In genomic region chr2:65059071-65059470, GRCh38 we compare ENCODE assay signal across 19 cellular contexts. TPM values are rescaled to one million over a fixed set of nuclear protein-coding genes. Genes with fewer than 3 reads are reported as not detected.
A peak's percentile ranks its signal among the peaks of the same experiment; 100 is the strongest.
DNase-seq lines count a peak whose midpoint lies in the region; ATAC-seq and TF ChIP-seq lines count a peak whose summit lies in the region.
"Had no signal": no experiment of that assay in that cellular context is flagged by ENCODE, and none has a peak within 500 bp of the region (broad histone marks: within the 10 kb centered on the region; RNA-seq: fewer than 3 reads in every experiment).

No MANE protein-coding gene starts in this region.

- H3F3A ChIP-seq in Loucy (ENCODE audit: low read depth), result no peaks in the 10 kb centered on the region

- H2AFZ ChIP-seq in Loucy (ENCODE audit: low read length), result no peak overlapping the region
- no peak overlapping the region for H2AFZ ChIP-seq in mesenchymal stem cell (ENCODE audit: low read depth, low read length)

- no peak overlapping the region for H2AK5ac ChIP-seq in mesenchymal stem cell (ENCODE audit: low read length, severe bottlenecking)

- H3K9ac ChIP-seq in BLaER1 (peak overlapping the region; percentile 42; the same call in 1 of the 2 replicates), Loucy (ENCODE audit: low read depth, low read length, poor library complexity, severe bottlenecking) (no peak overlapping the region), mesenchymal stem cell (ENCODE audit: low read length) (no peak overlapping the region)

- no peak overlapping the region for H2BK15ac ChIP-seq in mesenchymal stem cell (ENCODE audit: low read depth, poor library complexity, severe bottlenecking)

- H3K27me3 ChIP-seq in BLaER1, result no peaks in the 10 kb centered on the region
- no peaks in the 10 kb centered on the region for H3K27me3 ChIP-seq in Loucy (ENCODE audit: insufficient read depth, low read length, poor library complexity, severe bottlenecking)
- no peaks in the 10 kb centered on the region for H3K27me3 ChIP-seq in right atrium auricular region
- H3K27me3 ChIP-seq in psoas muscle (ENCODE audit: insufficient read depth in 3 of 3, low read length in 2 of 3), result no peaks in the 10 kb centered on the region
- no peaks in the 10 kb centered on the region for H3K27me3 ChIP-seq in SJCRH30
- peaks cover 0 to 7% of the 10 kb centered on the region in 2 experiments for H3K27me3 ChIP-seq in mesenchymal stem cell (ENCODE audit: control insufficient read depth in 1 of 2, insufficient read depth in 1 of 2, low read length in 2 of 2)
- H3K27me3 ChIP-seq: adrenal gland had no signal

- no peak for TF ChIP-seq CTCF in Loucy (conservative IDR thresholded peaks at IDR 0.05; ENCODE audit: low read length)
- TF ChIP-seq CTCF in right atrium auricular region (IDR thresholded peaks at IDR 0.05), result no peak
- TF ChIP-seq CTCF in psoas muscle (IDR thresholded peaks at IDR 0.05), result no peak

- no peak overlapping the region for H2BK12ac ChIP-seq in mesenchymal stem cell (ENCODE audit: low read length in 2 of 2)

- no peak for DNase-seq in right atrium auricular region (ENCODE audit: low spot score)
- DNase-seq in psoas muscle, result no peak
- no peak for DNase-seq in SJCRH30
- no peak for DNase-seq in NCI-H2081 (lab: John Stamatoyannopoulos, UW)
- no peak for DNase-seq in mesenchymal stem cell
- DNase-seq: activated CD4-positive, alpha-beta T cell treated with anti-CD3 and anti-CD28 coated beads for 36 hours; adrenal gland; caudate nucleus; COR-L47; KBM-7; MV-4-11; NCI-H2029; NCI-H446; RPMI8226; stimulated activated CD4-positive, alpha-beta T cell treated with anti-CD3 and anti-CD28 coated beads, Interleukin-12 subunit alpha, Interleukin-12 subunit beta, amount 100 ng/mL, for 4 hours; stimulated activated CD8-positive, alpha-beta memory T cell treated with anti-CD3 and anti-CD28 coated beads, Interleukin-4, amount 100 ng/mL, for 48 hours had no signal

- no peak for ATAC-seq in psoas muscle
- ATAC-seq in GM21619 (IDR thresholded peaks at IDR 0.05; ENCODE audit: unreplicated experiment), result no peak
- ATAC-seq: activated CD4-positive, alpha-beta T cell treated with anti-CD3 and anti-CD28 coated beads for 36 hours had no signal

- H3K36me3 ChIP-seq in BLaER1 (peaks cover 14% of the 10 kb centered on the region; the same call in 1 of the 2 replicates), Loucy (ENCODE audit: insufficient read depth, low read length) (no peaks in the 10 kb centered on the region), right atrium auricular region (no peaks in the 10 kb centered on the region), psoas muscle (ENCODE audit: insufficient read depth in 1 of 2, low read depth in 1 of 2) (no peaks in the 10 kb centered on the region), SJCRH30 (no peaks in the 10 kb centered on the region), mesenchymal stem cell (ENCODE audit: control insufficient read depth in 1 of 2, insufficient read depth in 2 of 2, low read depth in 1 of 2, low read length in 2 of 2) (peaks cover 3 to 5% of the 10 kb centered on the region in 2 experiments)
- H3K36me3 ChIP-seq: adrenal gland had no signal

- no peak overlapping the region for H2BK120ac ChIP-seq in mesenchymal stem cell (ENCODE audit: low read depth, low read length)

- H4K91ac ChIP-seq in mesenchymal stem cell (ENCODE audit: low read length), result no peak overlapping the region

- H3K4ac ChIP-seq in mesenchymal stem cell (ENCODE audit: low read depth in 1 of 2, low read length in 2 of 2), result no peak overlapping the region

- H3K4me2 ChIP-seq in BLaER1 (peak overlapping the region; percentile 94), Loucy (ENCODE audit: low read depth, low read length, poor library complexity, severe bottlenecking) (peak overlapping the region; percentile 49), mesenchymal stem cell (ENCODE audit: low read length, poor library complexity, severe bottlenecking) (no peak overlapping the region)

- peaks cover 23% of the 10 kb centered on the region for H3K79me1 ChIP-seq in mesenchymal stem cell (replicated peaks; ENCODE audit: low read length, poor library complexity, severe bottlenecking)

- H4K20me1 ChIP-seq in BLaER1 (peaks cover 67% of the 10 kb centered on the region), Loucy (ENCODE audit: insufficient read depth, low read length, poor library complexity, severe bottlenecking) (peaks cover 10% of the 10 kb centered on the region)

- no peak overlapping the region for H3K14ac ChIP-seq in mesenchymal stem cell (ENCODE audit: low read length in 2 of 2)

- 44 to 89% (median 62%) methylated on average over 1 of the region's 1 CpG for WGBS in psoas muscle, 3 donors
- WGBS in mesenchymal stem cell, result 97% methylated on average over 1 of the region's 1 CpG

- H3K27ac ChIP-seq in BLaER1 (peak overlapping the region; percentile 49), right atrium auricular region (peak overlapping the region; percentile 10 to 33), psoas muscle (peak overlapping the region; percentile 94), SJCRH30 (no peak overlapping the region), mesenchymal stem cell (ENCODE audit: low read length, poor library complexity, severe bottlenecking) (no peak overlapping the region)

- no peak overlapping the region for H3K18ac ChIP-seq in mesenchymal stem cell (ENCODE audit: low read depth in 1 of 2, low read length in 2 of 2)

- intact Hi-C loops in psoas muscle (cut with DNase I), result no loop called here

- peaks cover 88% of the 10 kb centered on the region for H3K4me1 ChIP-seq in BLaER1
- H3K4me1 ChIP-seq in Loucy (ENCODE audit: insufficient read depth, low read length, poor library complexity, severe bottlenecking), result peaks cover 48% of the 10 kb centered on the region
- peaks cover 0 to 55% of the 10 kb centered on the region in 2 donors for H3K4me1 ChIP-seq in right atrium auricular region
- H3K4me1 ChIP-seq in psoas muscle, result peaks cover 68% of the 10 kb centered on the region
- H3K4me1 ChIP-seq in SJCRH30, result peaks cover 7% of the 10 kb centered on the region; the same call in 1 of the 2 replicates
- peaks cover 9% of the 10 kb centered on the region for H3K4me1 ChIP-seq in mesenchymal stem cell (ENCODE audit: control insufficient read depth, insufficient read depth, low read depth, low read length)

- H3K79me2 ChIP-seq in Loucy (ENCODE audit: insufficient read depth, low read length), result peaks cover 56% of the 10 kb centered on the region

- no peak overlapping the region for H2BK5ac ChIP-seq in mesenchymal stem cell (ENCODE audit: low read depth, low read length, poor library complexity, severe bottlenecking)

- H4K8ac ChIP-seq in mesenchymal stem cell (ENCODE audit: low read length), result no peak overlapping the region

- H3K9me3 ChIP-seq in BLaER1 (no peaks in the 10 kb centered on the region), Loucy (ENCODE audit: insufficient read depth, low read depth, low read length) (no peaks in the 10 kb centered on the region), right atrium auricular region (no peaks in the 10 kb centered on the region), psoas muscle (no peaks in the 10 kb centered on the region), SJCRH30 (replicated peaks) (no peaks in the 10 kb centered on the region), mesenchymal stem cell (ENCODE audit: control insufficient read depth, low read length) (no peaks in the 10 kb centered on the region)
- H3K9me3 ChIP-seq: adrenal gland had no signal

- peak overlapping the region; percentile 1; the same call in 1 of the 2 replicates for H3K4me3 ChIP-seq in BLaER1
- H3K4me3 ChIP-seq in Loucy (ENCODE audit: low read length, poor library complexity, severe bottlenecking), result no peak overlapping the region
- no peak overlapping the region for H3K4me3 ChIP-seq in right atrium auricular region
- peak overlapping the region; percentile 84 for H3K4me3 ChIP-seq in psoas muscle
- no peak overlapping the region for H3K4me3 ChIP-seq in SJCRH30
- no peak overlapping the region for H3K4me3 ChIP-seq in mesenchymal stem cell (ENCODE audit: insufficient read depth in 1 of 2, low read depth in 1 of 2, low read length in 2 of 2)
- H3K4me3 ChIP-seq: adrenal gland had no signal

- no peak overlapping the region for H3K23ac ChIP-seq in mesenchymal stem cell (ENCODE audit: low read length in 2 of 2)

- H3K9me2 ChIP-seq in Loucy (replicated peaks; ENCODE audit: low read depth, low read length), result no peaks in the 10 kb centered on the region

RNA-seq across cellular contexts. Expression of gene CEP68, which starts 2.9 kb away (rescaled TPM):
- 10 to 100 TPM; 12.5 to 12.7 TPM for total RNA-seq in right atrium auricular region
- total RNA-seq in psoas muscle, result 10 to 100 TPM; 28.2 to 63.3 (median 38.9) TPM
- polyA plus RNA-seq in psoas muscle, result 10 to 100 TPM in 2 of 3 donors, 1 to 10 TPM in 1; 7.3 to 17.5 (median 17.3) TPM
- 13.7 and 14.1 TPM in 2 replicates for total RNA-seq in SJCRH30 (2014; rRNA removed; shearing (Covaris generic))
- 2.9 TPM for polyA plus RNA-seq in mesenchymal stem cell (2013, experiment 1 of 2)
- polyA plus RNA-seq in mesenchymal stem cell (2013, experiment 2 of 2), result 3.2 TPM

Comparison
In these comparisons a context has a peak if more than half of its experiments do, and no peak if none do; other contexts are left out.
1. H3K27ac ChIP-seq: peak in BLaER1 (single experiment), right atrium auricular region (2 of 2) and psoas muscle (single experiment); none in SJCRH30 (single experiment) and mesenchymal stem cell (single experiment).
2. H3K4me3 ChIP-seq: peak in BLaER1 (single experiment) and psoas muscle (single experiment); none in Loucy (single experiment), right atrium auricular region (0 of 2), SJCRH30 (single experiment) and mesenchymal stem cell (0 of 2).